In genomic region chr10:44065788-44066075, GRCh38 we compare ENCODE assay signal across 14 cellular contexts.
"Had no signal": no experiment of that assay in that cellular context is flagged by ENCODE, and none has a peak within 500 bp of the region (broad histone marks: within the 10 kb centered on the region; RNA-seq: fewer than 3 reads in every experiment).

No MANE protein-coding gene starts in this region.

- DNase-seq: activated CD4-positive, alpha-beta T cell treated with anti-CD3 and anti-CD28 coated beads, Interleukin-2, amount 50 U/mL, for 48 hours; activated naive CD4-positive, alpha-beta T cell treated with anti-CD3 and anti-CD28 coated beads for 36 hours; foreskin keratinocyte; head of caudate nucleus; kidney glomerular epithelial cell; lower lobe of right lung; psoas muscle; SK-N-SH; stimulated activated CD4-positive, alpha-beta T cell treated with anti-CD3 and anti-CD28 coated beads, Interleukin-15, amount 100 ng/mL, for 24 hours; stimulated activated CD4-positive, alpha-beta T cell treated with anti-CD3 and anti-CD28 coated beads, Interleukin-4, amount 100 ng/mL, for 1 hour; stimulated activated naive B cell treated with anti-CD40 and anti-IgM and Interleukin-4, amounts not matched to agents 10 μg/mL and 1 μg/mL and 100 μg/mL, for 72 hours; substantia nigra; WERI-Rb-1 had no signal

- H3K4me2 ChIP-seq: SK-N-SH had no signal

- H3K27ac ChIP-seq: foreskin keratinocyte, lower lobe of right lung, psoas muscle, WERI-Rb-1 had no signal

- H3K27me3 ChIP-seq: foreskin keratinocyte had no signal

- H3K9ac ChIP-seq: SK-N-SH had no signal

- H3K36me3 ChIP-seq: lower lobe of right lung, WERI-Rb-1 had no signal

- ATAC-seq: foreskin keratinocyte; lower lobe of right lung; stimulated activated naive B cell treated with anti-CD40 and anti-IgM and Interleukin-4, amounts not matched to agents 10 μg/mL and 1 μg/mL and 100 μg/mL, for 72 hours had no signal

- H3K4me1 ChIP-seq: foreskin keratinocyte, psoas muscle had no signal

- H3K4me3 ChIP-seq: lower lobe of right lung, psoas muscle had no signal

- H3K9me3 ChIP-seq: lower lobe of right lung, psoas muscle, SK-N-SH had no signal

- FAIRE-seq: colon had no signal
